Comparison of ENCODE assay signal across 10 cellular contexts in genomic region chr1:94095112-94095637, GRCh38. TPM values are rescaled to one million over a fixed set of nuclear protein-coding genes. Genes with fewer than 3 reads are reported as not detected.
DNase-seq lines count a peak whose midpoint lies in the region; ATAC-seq and TF ChIP-seq lines count a peak whose summit lies in the region.
"Had no signal": no experiment of that assay in that cellular context is flagged by ENCODE, and none has a peak within 500 bp of the region (broad histone marks: within the 10 kb centered on the region; RNA-seq: fewer than 3 reads in every experiment).

No MANE protein-coding gene starts in this region.

- BruUV-seq in Panc1 (replicated peaks; lab: Mats Ljungman, UMichigan), result no TSS peak

- H3K27me3 ChIP-seq in Panc1 (ENCODE audit: control insufficient read depth, insufficient read depth, low read length) (no peaks in the 10 kb centered on the region), muscle layer of duodenum (ENCODE audit: low read depth, low read length) (no peaks in the 10 kb centered on the region), upper lobe of left lung (no peaks in the 10 kb centered on the region), WERI-Rb-1 (ENCODE audit: insufficient read depth, low read depth, severe bottlenecking) (no peaks in the 10 kb centered on the region)
- H3K27me3 ChIP-seq in CD4-positive, alpha-beta memory T cell (ENCODE audit: insufficient read depth, low read length), result no peaks in the 10 kb centered on the region

- CTCF ChIA-PET in Panc1 (lab: Charles Lee), result no interaction called here
- CTCF ChIA-PET in CD4-positive, alpha-beta memory T cell (lab: Charles Lee; ENCODE audit: partially characterized antibody), result no interaction called here

- 63 to 70% methylated on average over 21 of the region's 21 CpGs for WGBS in upper lobe of left lung, 2 donors

- intact Hi-C loops in Panc1 (cut with micrococcal nuclease; ENCODE audit: unreplicated experiment), result no loop called here
- intact Hi-C loops in CD4-positive, alpha-beta memory T cell (cut with micrococcal nuclease), result no loop called here

- TF ChIP-seq CTCF in Panc1 (IDR thresholded peaks at IDR 0.05) (no peak), upper lobe of left lung (IDR thresholded peaks at IDR 0.05) (no peak), WERI-Rb-1 (IDR thresholded peaks at IDR 0.05; ENCODE audit: low read depth, low read length) (no peak)

- no peaks in the 10 kb centered on the region for H3K36me3 Mint-ChIP-seq in CD4-positive, alpha-beta memory T cell

- POLR2A ChIA-PET in Panc1 (lab: Charles Lee), result no interaction called here
- POLR2A ChIA-PET in CD4-positive, alpha-beta memory T cell (lab: Charles Lee; ENCODE audit: partially characterized antibody), result no interaction called here

- ATAC-seq in Panc1 (peak; percentile 61), upper lobe of left lung (ENCODE audit: low FRiP score in 2 of 2) (peak; percentile 56 to 83), HG02610 (IDR thresholded peaks at IDR 0.05; ENCODE audit: unreplicated experiment) (no peak)

- in situ Hi-C loops in Panc1 (cut with HindIII; ENCODE audit: low pct_unique_long_range_greater_than_20kb, low sequenced_read_pairs), result no loop called here

- H3K27ac Mint-ChIP-seq in CD4-positive, alpha-beta memory T cell, result no peak overlapping the region
- H3K27ac Mint-ChIP-seq: IgD-negative memory B cell had no signal

- H3K36me3 ChIP-seq in Panc1 (ENCODE audit: control insufficient read depth, insufficient read depth, low read length) (no peaks in the 10 kb centered on the region), muscle layer of duodenum (ENCODE audit: control insufficient read depth in 1 of 2, insufficient read depth in 2 of 2, low read length in 2 of 2) (no peaks in the 10 kb centered on the region), upper lobe of left lung (no peaks in the 10 kb centered on the region), WERI-Rb-1 (peaks cover 35% of the 10 kb centered on the region)
- H3K36me3 ChIP-seq in CD4-positive, alpha-beta memory T cell (ENCODE audit: insufficient read depth, low read length), result no peaks in the 10 kb centered on the region

- H3K4me1 Mint-ChIP-seq in CD4-positive, alpha-beta memory T cell, result peaks cover 6 to 12% (median 9%) of the 10 kb centered on the region in 4 donors
- H3K4me1 Mint-ChIP-seq: IgD-negative memory B cell had no signal

- H3K4me3 Mint-ChIP-seq in CD4-positive, alpha-beta memory T cell, result no peak overlapping the region
- H3K4me3 Mint-ChIP-seq: IgD-negative memory B cell had no signal

- H3K4me3 ChIP-seq in Panc1 (ENCODE audit: low read depth in 2 of 2, low read length in 2 of 2) (no peak overlapping the region), muscle layer of duodenum (ENCODE audit: low read depth in 1 of 2, low read length in 2 of 2) (peak overlapping the region in 1 of 2 donors; percentile 38), upper lobe of left lung (no peak overlapping the region), WERI-Rb-1 (ENCODE audit: low read depth, low read length) (no peak overlapping the region)
- no peak overlapping the region for H3K4me3 ChIP-seq in CD4-positive, alpha-beta memory T cell (ENCODE audit: low read length in 2 of 2)

- no peak for DNase-seq in Panc1 (ENCODE audit: low read depth, low spot score)
- DNase-seq in fibroblast of peridontal ligament (ENCODE audit: extremely low read depth), result peak; percentile 89
- peak; percentile 27 to 83 for DNase-seq in upper lobe of left lung
- DNase-seq in CD4-positive, alpha-beta memory T cell, result no peak
- DNase-seq in WERI-Rb-1, result no peak
- DNase-seq in KG1 (lab: John Stamatoyannopoulos, UW), result no peak
- DNase-seq: activated CD4-positive, CD25-positive, alpha-beta regulatory T cell treated with anti-CD3 and anti-CD28 coated beads, Interleukin-2, amount 50 U/mL, for 72 hours had no signal

- H3K9me3 Mint-ChIP-seq in CD4-positive, alpha-beta memory T cell, result no peaks in the 10 kb centered on the region

- peaks cover 7 to 9% of the 10 kb centered on the region in 2 donors for H3K27me3 Mint-ChIP-seq in CD4-positive, alpha-beta memory T cell

- H3K27ac ChIP-seq in Panc1 (ENCODE audit: low read length) (peak overlapping the region; percentile 86), muscle layer of duodenum (ENCODE audit: low read length) (peak overlapping the region; percentile 73), upper lobe of left lung (peak overlapping the region; percentile 71 to 81 (median 75)), WERI-Rb-1 (no peak overlapping the region)
- no peak overlapping the region for H3K27ac ChIP-seq in CD4-positive, alpha-beta memory T cell (ENCODE audit: low read depth, low read length)

- H3K9me3 ChIP-seq in Panc1 (ENCODE audit: control insufficient read depth, insufficient read depth, low read depth, low read length) (no peaks in the 10 kb centered on the region), muscle layer of duodenum (ENCODE audit: control insufficient read depth in 1 of 2, low read length in 2 of 2) (no peaks in the 10 kb centered on the region), upper lobe of left lung (no peaks in the 10 kb centered on the region), WERI-Rb-1 (ENCODE audit: severe bottlenecking) (no peaks in the 10 kb centered on the region)
- H3K9me3 ChIP-seq in CD4-positive, alpha-beta memory T cell (ENCODE audit: control insufficient read depth in 1 of 2, low read length in 2 of 2), result no peaks in the 10 kb centered on the region

- no peak for TF ChIP-seq EP300 in upper lobe of left lung (IDR thresholded peaks at IDR 0.05)

- H3K4me1 ChIP-seq in Panc1 (ENCODE audit: control insufficient read depth, insufficient read depth, low read length), result peaks cover 42% of the 10 kb centered on the region
- peaks cover 16 to 31% of the 10 kb centered on the region in 2 donors for H3K4me1 ChIP-seq in muscle layer of duodenum (ENCODE audit: control insufficient read depth in 1 of 2, insufficient read depth in 2 of 2, low read length in 2 of 2)
- peaks cover 33 to 48% (median 42%) of the 10 kb centered on the region in 4 donors for H3K4me1 ChIP-seq in upper lobe of left lung
- peaks cover 5% of the 10 kb centered on the region for H3K4me1 ChIP-seq in CD4-positive, alpha-beta memory T cell (ENCODE audit: insufficient read depth, low read length)

- no peak for TF ChIP-seq POLR2A in upper lobe of left lung (IDR thresholded peaks at IDR 0.05)

RNA-seq across cellular contexts. Expression of gene ABCA4, which starts 25.8 kb away (rescaled TPM):
- total RNA-seq in Panc1 (2021; ENCODE audit: unreplicated experiment) (1.5 TPM), upper lobe of left lung (1 to 10 TPM in 1 of 6 donors, under 1 TPM in 5; under 0.01 to 1.3 (median 0.53) TPM)
- 3.2 TPM for polyA plus RNA-seq in Panc1 (2012; ENCODE audit: insufficient read length)
- total RNA-seq in CD4-positive, alpha-beta memory T cell, result not detected
- polyA plus RNA-seq in CD4-positive, alpha-beta memory T cell, result not detected
- polyA plus RNA-seq: IgD-negative memory B cell had no signal

Comparison
In these comparisons a context has a peak if more than half of its experiments do, and no peak if none do; other contexts are left out.
1. DNase-seq: peak in fibroblast of peridontal ligament (single experiment) and upper lobe of left lung (2 of 2); none in Panc1 (single experiment), CD4-positive, alpha-beta memory T cell (0 of 5), WERI-Rb-1 (single experiment) and KG1 (single experiment).
2. H3K27ac ChIP-seq: peak in Panc1 (single experiment), muscle layer of duodenum (single experiment) and upper lobe of left lung (4 of 4); none in CD4-positive, alpha-beta memory T cell (single experiment) and WERI-Rb-1 (single experiment).